ENCODE assay signal across 1 cellular context in genomic region chr18:49585781-49586663, GRCh38.
TF ChIP-seq lines count a peak whose summit lies in the region.

No MANE protein-coding gene starts in this region.

TF ChIP-seq in GM23338, 12 proteins besides CTCF, POLR2A, EP300 and RAD21 (continued from another document):
- TF ChIP-seq ETS1 (IDR thresholded peaks at IDR 0.05): no peak
TF ChIP-seq in GM23338: peak in this region for 0.
